1 cellular context compared by ENCODE assay signal in the genomic region with DNA sequence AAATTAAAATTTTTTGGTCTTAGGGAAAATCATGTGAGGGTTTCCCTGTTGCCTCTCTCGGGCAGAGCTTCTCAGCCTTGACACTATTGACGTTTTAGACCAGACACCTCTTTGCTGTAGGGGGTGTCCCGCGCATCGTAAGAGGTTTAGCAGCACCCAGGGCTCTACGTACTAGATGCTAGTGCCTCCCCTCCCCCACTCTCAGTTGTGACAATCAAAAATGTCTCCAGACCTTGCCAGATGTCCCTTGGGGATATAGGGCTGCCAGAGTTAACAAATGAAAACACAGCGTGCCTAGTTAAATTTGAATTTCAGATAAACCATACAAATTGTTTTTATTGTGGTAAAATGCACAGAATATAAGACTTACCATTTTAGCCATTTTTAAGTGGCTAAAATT.
TF ChIP-seq lines count a peak whose summit lies in the region.

No MANE protein-coding gene starts in this region.

TF ChIP-seq in neural cell, 6 proteins besides CTCF, POLR2A, EP300 and RAD21:
- TF ChIP-seq REST (IDR thresholded peaks at IDR 0.05; ENCODE audit: borderline replicate concordance) (no peak), SMC3 (conservative IDR thresholded peaks at IDR 0.05; ENCODE audit: poor library complexity) (no peak)
TF ChIP-seq in neural cell: peak in this region for 0.
